ENCODE assay signal across 9 cellular contexts in genomic region chr3:193744048-193744821, GRCh38.
DNase-seq lines count a peak whose midpoint lies in the region; ATAC-seq lines count a peak whose summit lies in the region.
"Had no signal": no experiment of that assay in that cellular context is flagged by ENCODE, and none has a peak within 500 bp of the region (broad histone marks: within the 10 kb centered on the region; RNA-seq: fewer than 3 reads in every experiment).

No MANE protein-coding gene starts in this region.

- H3K27ac Mint-ChIP-seq in activated naive CD8-positive, alpha-beta T cell treated with anti-CD3 and anti-CD28 coated beads for 36 hours: no peak overlapping the region
- peak overlapping the region; percentile 69 to 93 (median 82) for H3K27ac Mint-ChIP-seq in naive B cell

- H3K36me3 Mint-ChIP-seq in activated naive CD8-positive, alpha-beta T cell treated with anti-CD3 and anti-CD28 coated beads for 36 hours: no peaks in the 10 kb centered on the region
- no peaks in the 10 kb centered on the region for H3K36me3 Mint-ChIP-seq in naive B cell

- DNase-seq in NCI-H1417 treated with DMSO at 0.1 percent for 48 hours (lab: John Stamatoyannopoulos, UW) (peak; percentile 45), naive B cell (no peak), cortex of kidney (lab: John Stamatoyannopoulos, UW) (no peak), NCI-H1048 (lab: John Stamatoyannopoulos, UW) (no peak), GM19238 (ENCODE audit: insufficient read length, low spot score) (no peak)
- no peak for DNase-seq in activated naive CD8-positive, alpha-beta T cell treated with anti-CD3 and anti-CD28 coated beads for 36 hours
- no peak for DNase-seq in stimulated activated CD4-positive, alpha-beta T cell treated with anti-CD3 and anti-CD28 coated beads, Interleukin-12 subunit alpha, Interleukin-12 subunit beta, amount 100 ng/mL, for 4 hours

- ATAC-seq in GM18907 (IDR thresholded peaks at IDR 0.05; ENCODE audit: unreplicated experiment) (peak; percentile 37), naive B cell (ENCODE audit: low read depth in 2 of 2) (no peak)

- H3K4me1 Mint-ChIP-seq in activated naive CD8-positive, alpha-beta T cell treated with anti-CD3 and anti-CD28 coated beads for 36 hours: peaks cover 8% of the 10 kb centered on the region
- peaks cover 10 to 26% (median 17%) of the 10 kb centered on the region in 3 donors for H3K4me1 Mint-ChIP-seq in naive B cell

- H3K27me3 Mint-ChIP-seq in activated naive CD8-positive, alpha-beta T cell treated with anti-CD3 and anti-CD28 coated beads for 36 hours: peaks cover 18% of the 10 kb centered on the region
- peaks cover 14 to 32% (median 15%) of the 10 kb centered on the region in 3 donors for H3K27me3 Mint-ChIP-seq in naive B cell

- peak overlapping the region; percentile 44 for H3K4me3 Mint-ChIP-seq in activated naive CD8-positive, alpha-beta T cell treated with anti-CD3 and anti-CD28 coated beads for 36 hours
- H3K4me3 Mint-ChIP-seq in naive B cell: peak overlapping the region in 3 of 8 donors; percentile 23 to 72 (median 55)
- H3K4me3 Mint-ChIP-seq: central memory CD8-positive, alpha-beta T cell had no signal

- H3K9me3 Mint-ChIP-seq in activated naive CD8-positive, alpha-beta T cell treated with anti-CD3 and anti-CD28 coated beads for 36 hours: peaks cover 2% of the 10 kb centered on the region
- peaks cover 0 to 5% (median 3%) of the 10 kb centered on the region in 7 donors for H3K9me3 Mint-ChIP-seq in naive B cell
- H3K9me3 Mint-ChIP-seq: central memory CD8-positive, alpha-beta T cell had no signal
